20 cellular contexts compared by ENCODE assay signal in the genomic region with DNA sequence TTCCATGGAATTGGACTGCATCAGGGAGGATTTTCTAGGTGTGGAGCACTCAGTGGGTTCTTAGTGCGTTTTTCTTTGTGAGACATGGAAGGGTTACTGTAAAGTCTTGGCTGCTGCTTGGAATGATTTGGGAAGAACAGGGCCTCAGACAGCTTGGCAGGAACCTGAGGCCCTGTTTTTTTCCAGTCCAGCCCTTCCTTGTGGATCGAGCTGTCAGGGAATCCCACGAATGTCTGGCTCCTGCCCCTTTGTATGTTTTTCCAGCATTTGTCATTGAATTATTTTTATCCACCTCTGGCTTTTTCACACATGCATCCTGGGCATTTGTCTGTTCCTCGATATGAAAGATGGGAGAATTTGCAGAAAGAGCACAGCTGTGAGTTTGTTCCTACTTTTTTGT.
DNase-seq lines count a peak whose midpoint lies in the region; ATAC-seq, FAIRE-seq and TF ChIP-seq lines count a peak whose summit lies in the region.
"Had no signal": no experiment of that assay in that cellular context is flagged by ENCODE, and none has a peak within 500 bp of the region (broad histone marks: within the 10 kb centered on the region; RNA-seq: fewer than 3 reads in every experiment).

No MANE protein-coding gene starts in this region.

- H3K27ac ChIP-seq in IMR-90 (ENCODE audit: insufficient read depth, low read length) (no peak overlapping the region), epithelial cell of prostate (peak overlapping the region; percentile 72), mesendoderm (ENCODE audit: low read depth, low read length) (no peak overlapping the region), stomach smooth muscle (ENCODE audit: low read length) (peak overlapping the region; percentile 60)
- H3K27ac ChIP-seq: WERI-Rb-1 had no signal

- DNase-seq in IMR-90, result no peak
- DNase-seq in epithelial cell of prostate (ENCODE audit: low read depth, low spot score), result no peak
- DNase-seq in mesendoderm, result no peak
- DNase-seq in D721Med (ENCODE audit: insufficient read length, low spot score), result no peak
- DNase-seq in kidney tubule cell (ENCODE audit: low spot score), result no peak
- no peak for DNase-seq in glutamatergic neuron
- DNase-seq: activated gamma-delta T cell treated with Interleukin-2 at 50 U/mL for 16 hours; DMS153; effector memory CD4-positive, alpha-beta T cell; kidney glomerular epithelial cell; natural killer cell; NCI-H146; NCI-H524; retina; stimulated activated naive CD4-positive, alpha-beta T cell; WERI-Rb-1 had no signal

- FAIRE-seq in D721Med (lab: Jason Lieb, UNC), result no peak
- FAIRE-seq: K562 had no signal

- no peak for ATAC-seq in IMR-90 (ENCODE audit: low read depth)
- no peak for ATAC-seq in HG03095 (IDR thresholded peaks at IDR 0.05; ENCODE audit: unreplicated experiment)
- ATAC-seq: K562, natural killer cell had no signal

- H2BK5ac ChIP-seq in IMR-90 (ENCODE audit: low read depth, low read length, poor library complexity, severe bottlenecking) (no peak overlapping the region), mesendoderm (ENCODE audit: low read length) (no peak overlapping the region)

- no peaks in the 10 kb centered on the region for H4K20me1 ChIP-seq in IMR-90 (ENCODE audit: insufficient read depth, low read length)

- H3K4me3 ChIP-seq in IMR-90 (ENCODE audit: insufficient read depth, low read depth, low read length), result no peak overlapping the region
- no peak overlapping the region for H3K4me3 ChIP-seq in mesendoderm (ENCODE audit: low read length)
- H3K4me3 ChIP-seq in stomach smooth muscle (ENCODE audit: low read length in 2 of 2), result peak overlapping the region in 1 of 2 donors; percentile 31
- H3K4me3 ChIP-seq: K562 had no signal

- H3K9ac ChIP-seq in IMR-90 (ENCODE audit: low read depth, low read length) (no peak overlapping the region), mesendoderm (ENCODE audit: low read length) (no peak overlapping the region), stomach smooth muscle (ENCODE audit: low read length in 2 of 2) (no peak overlapping the region)

- no peak overlapping the region for H3K27ac Mint-ChIP-seq in glutamatergic neuron (ENCODE audit: unreplicated experiment)
- H3K27ac Mint-ChIP-seq: B cell, natural killer cell had no signal

- H3K4ac ChIP-seq in IMR-90 (ENCODE audit: low read depth, low read length), result no peak overlapping the region
- H3K4ac ChIP-seq in mesendoderm (ENCODE audit: low read depth, low read length), result no peak overlapping the region

- H4K91ac ChIP-seq in IMR-90 (ENCODE audit: insufficient read depth, low read depth, low read length), result no peak overlapping the region

- H3K4me3 Mint-ChIP-seq in glutamatergic neuron (ENCODE audit: unreplicated experiment), result no peak overlapping the region
- H3K4me3 Mint-ChIP-seq: B cell, natural killer cell had no signal

- H2BK15ac ChIP-seq in IMR-90 (ENCODE audit: low read depth, low read length) (0 out of 3 replicates have a peak overlapping the region, but pooled peaks have one; percentile 21), mesendoderm (replicated peaks; ENCODE audit: low read depth) (no peak overlapping the region)

- H3K23ac ChIP-seq in IMR-90 (ENCODE audit: low read depth, low read length), result no peak overlapping the region
- H3K23ac ChIP-seq in mesendoderm (ENCODE audit: low read length), result no peak overlapping the region

- H4K5ac ChIP-seq in IMR-90 (ENCODE audit: low read depth, low read length) (no peak overlapping the region), mesendoderm (ENCODE audit: low read length) (no peak overlapping the region)

- no peaks in the 10 kb centered on the region for H3K9me3 ChIP-seq in IMR-90 (ENCODE audit: control insufficient read depth, insufficient read depth, low read length)
- H3K9me3 ChIP-seq in stomach smooth muscle (ENCODE audit: control insufficient read depth in 2 of 2, low read length in 2 of 2), result no peaks in the 10 kb centered on the region

- H2AK9ac ChIP-seq in IMR-90 (replicated peaks; ENCODE audit: low read depth, low read length, poor library complexity), result no peak overlapping the region

- peaks cover 5% of the 10 kb centered on the region for H3K36me3 ChIP-seq in IMR-90 (ENCODE audit: control insufficient read depth, insufficient read depth, low read length)
- H3K36me3 ChIP-seq in mesendoderm (ENCODE audit: control insufficient read depth, insufficient read depth, low read length), result no peaks in the 10 kb centered on the region
- peaks cover 0 to 4% of the 10 kb centered on the region in 2 donors for H3K36me3 ChIP-seq in stomach smooth muscle (ENCODE audit: control insufficient read depth in 2 of 2, insufficient read depth in 2 of 2, low read length in 2 of 2)

- no peaks in the 10 kb centered on the region for H3K9me3 Mint-ChIP-seq in glutamatergic neuron (ENCODE audit: unreplicated experiment)
- H3K9me3 Mint-ChIP-seq: natural killer cell had no signal

- H3K4me1 ChIP-seq in IMR-90 (ENCODE audit: control insufficient read depth, insufficient read depth, low read length) (peaks cover 16% of the 10 kb centered on the region), mesendoderm (ENCODE audit: control insufficient read depth, low read depth, low read length) (no peaks in the 10 kb centered on the region), stomach smooth muscle (ENCODE audit: control insufficient read depth, insufficient read depth, low read length) (peaks cover 27% of the 10 kb centered on the region)

- H2AK5ac ChIP-seq in IMR-90 (ENCODE audit: low read depth, low read length), result no peak overlapping the region; the same call in 1 of the 2 replicates
- H2AK5ac ChIP-seq in mesendoderm (ENCODE audit: low read length), result no peak overlapping the region

- H3K14ac ChIP-seq in IMR-90 (replicated peaks; ENCODE audit: low read depth, low read length), result no peak overlapping the region

- no peak overlapping the region for H2BK20ac ChIP-seq in IMR-90 (ENCODE audit: low read depth, low read length)

- no peak overlapping the region for H4K8ac ChIP-seq in IMR-90 (ENCODE audit: low read depth in 2 of 2, low read length in 2 of 2)
- H4K8ac ChIP-seq in mesendoderm (ENCODE audit: low read depth, low read length), result peak overlapping the region; percentile 28

- H3K79me2 ChIP-seq in mesendoderm (ENCODE audit: control insufficient read depth, insufficient read depth, low read length), result no peaks in the 10 kb centered on the region

- H2BK120ac ChIP-seq in IMR-90 (ENCODE audit: low read depth, low read length), result no peak overlapping the region
- H2BK120ac ChIP-seq in mesendoderm (ENCODE audit: low read depth, low read length), result no peak overlapping the region

- H3K36me3 Mint-ChIP-seq in glutamatergic neuron (ENCODE audit: unreplicated experiment), result no peaks in the 10 kb centered on the region

- no TSS peak for BruUV-seq in IMR-90 (replicated peaks; lab: Mats Ljungman, UMichigan)

- H3K18ac ChIP-seq in IMR-90 (ENCODE audit: low read depth, low read length) (no peak overlapping the region), mesendoderm (ENCODE audit: low read length) (no peak overlapping the region)

- WGBS in IMR-90 (ENCODE audit: extremely low coverage in 2 of 2, insufficient read length in 1 of 2), 2 experiments, result 20% methylated on average over 1 of the region's 4 CpGs; no CpG with 5 or more reads in 1 of the 2 experiments
- WGBS in mesendoderm (ENCODE audit: extremely low coverage, insufficient coverage, low lambda C conversion rate), result no CpG with 5 or more reads among the region's 4 CpGs

- in situ Hi-C loops in IMR-90 (cut with MboI; ENCODE audit: low sequenced_read_pairs), result no loop called here

- H3K27me3 ChIP-seq in IMR-90 (ENCODE audit: control insufficient read depth, insufficient read depth, low read length) (no peaks in the 10 kb centered on the region), mesendoderm (ENCODE audit: insufficient read depth, low read length, poor library complexity) (no peaks in the 10 kb centered on the region), stomach smooth muscle (ENCODE audit: control insufficient read depth in 1 of 2, insufficient read depth in 2 of 2, low read length in 2 of 2) (no peaks in the 10 kb centered on the region)

- peaks cover 11% of the 10 kb centered on the region for H3K9me1 ChIP-seq in IMR-90 (ENCODE audit: insufficient read depth, low read length)

- no peaks in the 10 kb centered on the region for H3K79me1 ChIP-seq in IMR-90 (ENCODE audit: low read depth in 1 of 2, low read length in 2 of 2)
- H3K79me1 ChIP-seq in mesendoderm (ENCODE audit: low read length), result no peaks in the 10 kb centered on the region

- TF ChIP-seq CTCF in IMR-90 (conservative IDR thresholded peaks at IDR 0.05; ENCODE audit: low read depth, low read length) (no peak), D721Med (IDR thresholded peaks at IDR 0.05; ENCODE audit: insufficient read depth, missing control alignments) (no peak), glutamatergic neuron (IDR thresholded peaks at IDR 0.05; ENCODE audit: partially characterized antibody, unreplicated experiment) (no peak)

- no peak for TF ChIP-seq POLR2A in IMR-90 (IDR thresholded peaks at IDR 0.05; ENCODE audit: low read depth, low read length)

- no peak for TF ChIP-seq RAD21 in IMR-90 (IDR thresholded peaks at IDR 0.05; ENCODE audit: low read length)

- H3K4me2 ChIP-seq in IMR-90 (ENCODE audit: low read depth, low read length) (no peak overlapping the region), mesendoderm (ENCODE audit: low read length) (no peak overlapping the region)

- intact Hi-C loops in IMR-90 (cut with micrococcal nuclease), result loop anchor here (5.0 kb wide), 1 partner anchor 44 kb away; no protein-coding TSS in a partner anchor

- peaks cover 22% of the 10 kb centered on the region for H3K4me1 Mint-ChIP-seq in glutamatergic neuron (ENCODE audit: low read depth, unreplicated experiment)
- H3K4me1 Mint-ChIP-seq: natural killer cell had no signal

- no peak overlapping the region for H3K56ac ChIP-seq in IMR-90 (ENCODE audit: extremely low read depth, insufficient read depth, low read length)
- no peak overlapping the region for H3K56ac ChIP-seq in mesendoderm (ENCODE audit: low read length)

- POLR2A ChIA-PET in IMR-90 (lab: Charles Lee; ENCODE audit: unreplicated experiment), result no interaction called here

- H3K27me3 Mint-ChIP-seq in glutamatergic neuron (ENCODE audit: unreplicated experiment), result no peaks in the 10 kb centered on the region
- H3K27me3 Mint-ChIP-seq: B cell had no signal

- dilution Hi-C loops in IMR-90 (cut with HindIII; ENCODE audit: low sequenced_read_pairs, unreplicated experiment), result no loop called here

- CTCF ChIA-PET in IMR-90 (lab: Yijun Ruan, JAX), result no interaction called here

- H2AFZ ChIP-seq in IMR-90 (replicated peaks; ENCODE audit: low read length, poor library complexity), result no peak overlapping the region

TF ChIP-seq in IMR-90, 13 proteins besides CTCF, POLR2A, EP300 and RAD21 (continues in another document):
- no peak for TF ChIP-seq CHD1 (IDR thresholded peaks at IDR 0.05; ENCODE audit: low read depth, low read length)
- no peak for TF ChIP-seq MAZ (IDR thresholded peaks at IDR 0.05; ENCODE audit: borderline replicate concordance, low read depth, low read length)
- TF ChIP-seq NFE2L2 (IDR thresholded peaks at IDR 0.05; ENCODE audit: low read depth, low read length), result no peak
- TF ChIP-seq MAFK (IDR thresholded peaks at IDR 0.05; ENCODE audit: low read depth, low read length), result no peak
- TF ChIP-seq SMC3 (IDR thresholded peaks at IDR 0.05; ENCODE audit: low read depth, low read length), result no peak
- TF ChIP-seq RCOR1 (IDR thresholded peaks at IDR 0.05; ENCODE audit: insufficient replicate concordance, low read length), result no peak
- TF ChIP-seq CEBPB (IDR thresholded peaks at IDR 0.05; ENCODE audit: low read depth, low read length), result no peak

Comparison
In these comparisons a context has a peak if more than half of its experiments do, and no peak if none do; other contexts are left out.
1. H3K27ac ChIP-seq: peak in epithelial cell of prostate (single experiment) and stomach smooth muscle (single experiment); none in IMR-90 (single experiment) and mesendoderm (single experiment).